In the genomic region with DNA sequence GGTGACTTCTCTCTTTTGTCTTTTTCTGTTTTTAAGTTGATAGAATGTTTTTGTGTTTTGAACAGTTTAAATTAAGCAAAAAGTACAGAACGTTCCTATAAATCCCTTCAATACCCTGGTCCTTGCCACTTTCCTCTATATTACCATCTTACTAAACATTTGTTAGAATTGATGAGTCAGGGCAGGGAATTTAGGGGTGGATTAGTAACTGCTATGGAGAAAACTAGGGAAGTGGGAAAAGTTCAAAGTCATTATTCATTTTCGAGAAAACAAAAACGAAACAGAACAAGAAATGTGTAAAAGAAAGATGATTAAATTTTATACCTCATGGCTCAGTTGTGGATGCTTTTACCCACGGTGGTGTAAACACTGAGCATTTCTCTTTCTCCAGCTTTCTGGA, we compare ENCODE assay signal across 2 cellular contexts.
TF ChIP-seq lines count a peak whose summit lies in the region.

No MANE protein-coding gene starts in this region.

TF ChIP-seq in SK-N-SH, 30 proteins besides CTCF, POLR2A, EP300 and RAD21 (continued from another document):
- TF ChIP-seq ZBTB33 (IDR thresholded peaks at IDR 0.05; ENCODE audit: borderline replicate concordance, low read depth) = no peak
- TF ChIP-seq, protein P1, sequence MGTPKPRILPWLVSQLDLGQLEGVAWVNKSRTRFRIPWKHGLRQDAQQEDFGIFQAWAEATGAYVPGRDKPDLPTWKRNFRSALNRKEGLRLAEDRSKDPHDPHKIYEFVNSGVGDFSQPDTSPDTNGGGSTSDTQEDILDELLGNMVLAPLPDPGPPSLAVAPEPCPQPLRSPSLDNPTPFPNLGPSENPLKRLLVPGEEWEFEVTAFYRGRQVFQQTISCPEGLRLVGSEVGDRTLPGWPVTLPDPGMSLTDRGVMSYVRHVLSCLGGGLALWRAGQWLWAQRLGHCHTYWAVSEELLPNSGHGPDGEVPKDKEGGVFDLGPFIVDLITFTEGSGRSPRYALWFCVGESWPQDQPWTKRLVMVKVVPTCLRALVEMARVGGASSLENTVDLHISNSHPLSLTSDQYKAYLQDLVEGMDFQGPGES (IDR thresholded peaks at IDR 0.05; ENCODE audit: low read depth, low read length) = no peak

TF ChIP-seq in SK-N-SH treated with all-trans-retinoic acid at 6 μM for 48 hours, 23 proteins besides CTCF, POLR2A, EP300 and RAD21 (continued from another document):
- TF ChIP-seq CREB5 (CRISPR knock-in tag; IDR thresholded peaks at IDR 0.05; ENCODE audit: low read depth) (no peak), ZNF70 (CRISPR knock-in tag; IDR thresholded peaks at IDR 0.05) (no peak), GLIS3 (CRISPR knock-in tag; IDR thresholded peaks at IDR 0.05) (no peak), ZNF565 (CRISPR knock-in tag; conservative IDR thresholded peaks at IDR 0.05; ENCODE audit: low read depth) (no peak), TSHZ2 (CRISPR knock-in tag; IDR thresholded peaks at IDR 0.05) (no peak), ZFP3 (CRISPR knock-in tag; IDR thresholded peaks at IDR 0.05) (no peak), ZNF8 (CRISPR knock-in tag; IDR thresholded peaks at IDR 0.05) (no peak)
TF ChIP-seq in SK-N-SH treated with all-trans-retinoic acid at 6 μM for 48 hours: peak in this region for 0.
